ENCODE assay signal across 20 cellular contexts in genomic region chr2:215677466-215677865, GRCh38.
A peak's percentile ranks its signal among the peaks of the same experiment; 100 is the strongest.
DNase-seq lines count a peak whose midpoint lies in the region; ATAC-seq, FAIRE-seq and TF ChIP-seq lines count a peak whose summit lies in the region.
"Had no signal": no experiment of that assay in that cellular context is flagged by ENCODE, and none has a peak within 500 bp of the region (broad histone marks: within the 10 kb centered on the region; RNA-seq: fewer than 3 reads in every experiment).

No MANE protein-coding gene starts in this region.

- H3K27me3 ChIP-seq in IMR-90 (ENCODE audit: control insufficient read depth, insufficient read depth, low read length): no peaks in the 10 kb centered on the region
- H3K27me3 ChIP-seq in astrocyte (ENCODE audit: insufficient read depth, low read length): no peaks in the 10 kb centered on the region

- intact Hi-C loops in IMR-90 (cut with micrococcal nuclease): no loop called here

- no peak overlapping the region for H4K91ac ChIP-seq in IMR-90 (ENCODE audit: insufficient read depth, low read depth, low read length)

- in situ Hi-C loops in IMR-90 (cut with MboI; ENCODE audit: low sequenced_read_pairs): no loop called here
- in situ Hi-C loops in G401 (cut with HindIII; ENCODE audit: low sequenced_read_pairs): no loop called here

- H3K9me3 Mint-ChIP-seq in astrocyte (ENCODE audit: unreplicated experiment) (no peaks in the 10 kb centered on the region), osteocyte (ENCODE audit: unreplicated experiment) (peaks cover 13% of the 10 kb centered on the region)
- peaks cover 0 to 4% of the 10 kb centered on the region in 2 donors for H3K9me3 Mint-ChIP-seq in stimulated activated naive B cell treated with anti-CD40 and anti-IgM and Interleukin-4, amounts not matched to agents 10 μg/mL and 1 μg/mL and 100 μg/mL, for 72 hours
- H3K9me3 Mint-ChIP-seq: H9; T-helper 1 cell treated with Interleukin-12 subunit alpha and Interleukin-12 subunit beta and Interleukin-4 antibody, amounts not matched to agents 30 μg/mL and 1 μg/mL, for 36 hours had no signal

- WGBS in IMR-90 (ENCODE audit: extremely low coverage in 2 of 2, insufficient read length in 1 of 2), 2 experiments: no CpG with 5 or more reads among the region's 2 CpGs

- H3K14ac ChIP-seq in IMR-90 (replicated peaks; ENCODE audit: low read depth, low read length): no peak overlapping the region

- no peak for FAIRE-seq in astrocyte (lab: Jason Lieb, UNC)
- FAIRE-seq: G401.6, GM12891, HepG2 had no signal

- no peak overlapping the region for H2BK5ac ChIP-seq in IMR-90 (ENCODE audit: low read depth, low read length, poor library complexity, severe bottlenecking)

- H3K27me3 Mint-ChIP-seq in astrocyte (ENCODE audit: low read depth, unreplicated experiment): no peaks in the 10 kb centered on the region
- H3K27me3 Mint-ChIP-seq in osteocyte (ENCODE audit: unreplicated experiment): no peaks in the 10 kb centered on the region
- H3K27me3 Mint-ChIP-seq in stimulated activated naive B cell treated with anti-CD40 and anti-IgM and Interleukin-4, amounts not matched to agents 10 μg/mL and 1 μg/mL and 100 μg/mL, for 72 hours: peaks cover 5 to 8% of the 10 kb centered on the region in 2 donors

- no peak overlapping the region for H2AK9ac ChIP-seq in IMR-90 (replicated peaks; ENCODE audit: low read depth, low read length, poor library complexity)

- H2AFZ ChIP-seq in IMR-90 (replicated peaks; ENCODE audit: low read length, poor library complexity): no peak overlapping the region
- H2AFZ ChIP-seq in astrocyte (ENCODE audit: low read depth, low read length): no peak overlapping the region

- no peak overlapping the region for H3K9ac ChIP-seq in IMR-90 (ENCODE audit: low read depth, low read length)
- H3K9ac ChIP-seq in astrocyte (ENCODE audit: low read length): no peak overlapping the region
- H3K9ac ChIP-seq: SK-N-SH had no signal

- no peak for TF ChIP-seq RAD21 in IMR-90 (IDR thresholded peaks at IDR 0.05; ENCODE audit: low read length)

- no TSS peak for BruUV-seq in IMR-90 (replicated peaks; lab: Mats Ljungman, UMichigan)

- no peak overlapping the region for H3K27ac ChIP-seq in IMR-90 (ENCODE audit: insufficient read depth, low read length)
- H3K27ac ChIP-seq in astrocyte (ENCODE audit: low read depth, low read length): no peak overlapping the region
- H3K27ac ChIP-seq: C4-2B had no signal

- H4K5ac ChIP-seq in IMR-90 (ENCODE audit: low read depth, low read length): peak overlapping the region; percentile 35; the same call in 1 of the 2 replicates

- no peak for TF ChIP-seq CTCF in IMR-90 (conservative IDR thresholded peaks at IDR 0.05; ENCODE audit: low read depth, low read length)
- no peak for TF ChIP-seq CTCF in astrocyte (IDR thresholded peaks at IDR 0.05; ENCODE audit: insufficient read depth, low read depth, low read length)
- no peak for TF ChIP-seq CTCF in osteocyte (IDR thresholded peaks at IDR 0.05)

- peak overlapping the region; percentile 79; the same call in 1 of the 3 replicates for H2BK15ac ChIP-seq in IMR-90 (ENCODE audit: low read depth, low read length)

- no peaks in the 10 kb centered on the region for H3K9me3 ChIP-seq in IMR-90 (ENCODE audit: control insufficient read depth, insufficient read depth, low read length)
- no peaks in the 10 kb centered on the region for H3K9me3 ChIP-seq in astrocyte (ENCODE audit: insufficient read depth, low read depth, low read length)

- dilution Hi-C loops in IMR-90 (cut with HindIII; ENCODE audit: low sequenced_read_pairs, unreplicated experiment): no loop called here

- peak overlapping the region; percentile 65; the same call in 1 of the 2 replicates for H3K18ac ChIP-seq in IMR-90 (ENCODE audit: low read depth, low read length)

- no peak overlapping the region for H2AK5ac ChIP-seq in IMR-90 (ENCODE audit: low read depth, low read length)

- CTCF ChIA-PET in IMR-90 (lab: Yijun Ruan, JAX): interaction anchor here (0.9 kb wide), 1 partner anchor 124 kb away, joined by 3 read pairs; no protein-coding TSS in a partner anchor

- H3K36me3 Mint-ChIP-seq in astrocyte (ENCODE audit: low read depth, unreplicated experiment) (no peaks in the 10 kb centered on the region), osteocyte (ENCODE audit: unreplicated experiment) (peaks cover 7% of the 10 kb centered on the region)
- no peaks in the 10 kb centered on the region for H3K36me3 Mint-ChIP-seq in stimulated activated naive B cell treated with anti-CD40 and anti-IgM and Interleukin-4, amounts not matched to agents 10 μg/mL and 1 μg/mL and 100 μg/mL, for 72 hours

- H3K4me2 ChIP-seq in IMR-90 (ENCODE audit: low read depth, low read length) (no peak overlapping the region), astrocyte (ENCODE audit: low read length) (no peak overlapping the region)
- H3K4me2 ChIP-seq: SK-N-SH had no signal

- H3K4me1 Mint-ChIP-seq in astrocyte (ENCODE audit: low read depth, unreplicated experiment) (peaks cover 29% of the 10 kb centered on the region), osteocyte (ENCODE audit: unreplicated experiment) (peaks cover 36% of the 10 kb centered on the region)
- peaks cover 0 to 1% of the 10 kb centered on the region in 2 donors for H3K4me1 Mint-ChIP-seq in stimulated activated naive B cell treated with anti-CD40 and anti-IgM and Interleukin-4, amounts not matched to agents 10 μg/mL and 1 μg/mL and 100 μg/mL, for 72 hours

- H3K36me3 ChIP-seq in IMR-90 (ENCODE audit: control insufficient read depth, insufficient read depth, low read length): no peaks in the 10 kb centered on the region
- no peaks in the 10 kb centered on the region for H3K36me3 ChIP-seq in astrocyte (ENCODE audit: insufficient read depth, low read length)

- H3K4me1 ChIP-seq in IMR-90 (ENCODE audit: control insufficient read depth, insufficient read depth, low read length) (peaks cover 8% of the 10 kb centered on the region), astrocyte (ENCODE audit: insufficient read depth, low read length) (peaks cover 14% of the 10 kb centered on the region)

- POLR2A ChIA-PET in IMR-90 (lab: Charles Lee; ENCODE audit: unreplicated experiment): no interaction called here

- TF ChIP-seq POLR2A in IMR-90 (IDR thresholded peaks at IDR 0.05; ENCODE audit: low read depth, low read length): no peak

- H3K56ac ChIP-seq in IMR-90 (ENCODE audit: extremely low read depth, insufficient read depth, low read length): no peak overlapping the region

- ATAC-seq in IMR-90 (ENCODE audit: low read depth): no peak
- no peak for ATAC-seq in stimulated activated naive B cell treated with anti-CD40 and anti-IgM and Interleukin-4, amounts not matched to agents 10 μg/mL and 1 μg/mL and 100 μg/mL, for 72 hours (replicated peaks)
- ATAC-seq: HepG2 had no signal

- no peak overlapping the region for H3K4me3 ChIP-seq in IMR-90 (ENCODE audit: insufficient read depth, low read depth, low read length)
- no peak overlapping the region for H3K4me3 ChIP-seq in astrocyte (ENCODE audit: insufficient read depth, low read depth, low read length)

- no peaks in the 10 kb centered on the region for H3K79me1 ChIP-seq in IMR-90 (ENCODE audit: low read depth in 1 of 2, low read length in 2 of 2)

- no peak overlapping the region for H3K4ac ChIP-seq in IMR-90 (ENCODE audit: low read depth, low read length)

- H3K23ac ChIP-seq in IMR-90 (ENCODE audit: low read depth, low read length): no peak overlapping the region

- no peaks in the 10 kb centered on the region for H4K20me1 ChIP-seq in IMR-90 (ENCODE audit: insufficient read depth, low read length)
- H4K20me1 ChIP-seq in astrocyte (ENCODE audit: insufficient read depth, low read length): no peaks in the 10 kb centered on the region

- H2BK20ac ChIP-seq in IMR-90 (ENCODE audit: low read depth, low read length): no peak overlapping the region

- H3K27ac Mint-ChIP-seq in astrocyte (ENCODE audit: unreplicated experiment) (no peak overlapping the region), osteocyte (ENCODE audit: unreplicated experiment) (peak overlapping the region; percentile 38)
- no peak overlapping the region for H3K27ac Mint-ChIP-seq in stimulated activated naive B cell treated with anti-CD40 and anti-IgM and Interleukin-4, amounts not matched to agents 10 μg/mL and 1 μg/mL and 100 μg/mL, for 72 hours
- H3K27ac Mint-ChIP-seq: H9; T-helper 1 cell treated with Interleukin-12 subunit alpha and Interleukin-12 subunit beta and Interleukin-4 antibody, amounts not matched to agents 30 μg/mL and 1 μg/mL, for 36 hours had no signal

- no peak for DNase-seq in IMR-90
- DNase-seq in NOMO-1 (lab: John Stamatoyannopoulos, UW; ENCODE audit: unreplicated experiment in 2 of 2): peak; percentile 74 to 82
- DNase-seq in astrocyte (ENCODE audit: low read depth): peak; percentile 74
- no peak for DNase-seq in osteocyte (ENCODE audit: extremely low spot score, unreplicated experiment)
- DNase-seq in DMS114 treated with DMSO at 0.1 percent for 48 hours (lab: John Stamatoyannopoulos, UW; ENCODE audit: unreplicated experiment): no peak
- no peak for DNase-seq in G401 (ENCODE audit: low spot score)
- no peak for DNase-seq in stimulated activated naive B cell treated with anti-CD40 and anti-IgM and Interleukin-4, amounts not matched to agents 10 μg/mL and 1 μg/mL and 100 μg/mL, for 72 hours
- DNase-seq: Calu3, DMS79, H9, NCI-H1092, NCI-H1694, NCI-H446 treated with DMSO at 0.1 percent for 48 hours, NCI-H774, SK-N-SH had no signal

- H2BK120ac ChIP-seq in IMR-90 (ENCODE audit: low read depth, low read length): peak overlapping the region; percentile 57; the same call in 1 of the 2 replicates

- H3K4me3 Mint-ChIP-seq in astrocyte (ENCODE audit: unreplicated experiment) (no peak overlapping the region), osteocyte (ENCODE audit: unreplicated experiment) (no peak overlapping the region)
- H3K4me3 Mint-ChIP-seq in stimulated activated naive B cell treated with anti-CD40 and anti-IgM and Interleukin-4, amounts not matched to agents 10 μg/mL and 1 μg/mL and 100 μg/mL, for 72 hours: no peak overlapping the region
- H3K4me3 Mint-ChIP-seq: H9; T-helper 1 cell treated with Interleukin-12 subunit alpha and Interleukin-12 subunit beta and Interleukin-4 antibody, amounts not matched to agents 30 μg/mL and 1 μg/mL, for 36 hours had no signal

- no peak overlapping the region for H4K8ac ChIP-seq in IMR-90 (ENCODE audit: low read depth in 2 of 2, low read length in 2 of 2)

- H3K9me1 ChIP-seq in IMR-90 (ENCODE audit: insufficient read depth, low read length): no peaks in the 10 kb centered on the region; the same call in 1 of the 2 replicates

- no peaks in the 10 kb centered on the region for H3K79me2 ChIP-seq in astrocyte (ENCODE audit: insufficient read depth, low read length)

TF ChIP-seq in IMR-90, 13 proteins besides CTCF, POLR2A, EP300 and RAD21 (continues in another document):
- no peak for TF ChIP-seq NFE2L2 (IDR thresholded peaks at IDR 0.05; ENCODE audit: low read depth, low read length)
- TF ChIP-seq BHLHE40 (IDR thresholded peaks at IDR 0.05; ENCODE audit: low read depth, low read length): no peak
- TF ChIP-seq MAZ (IDR thresholded peaks at IDR 0.05; ENCODE audit: borderline replicate concordance, low read depth, low read length): no peak
- no peak for TF ChIP-seq CHD1 (IDR thresholded peaks at IDR 0.05; ENCODE audit: low read depth, low read length)
- TF ChIP-seq SMC3 (IDR thresholded peaks at IDR 0.05; ENCODE audit: low read depth, low read length): no peak
- TF ChIP-seq FOS (IDR thresholded peaks at IDR 0.05; ENCODE audit: low read depth, low read length): no peak

Comparison
In these comparisons a context has a peak if more than half of its experiments do, and no peak if none do; other contexts are left out.
1. DNase-seq: peak in NOMO-1 (2 of 2) and astrocyte (single experiment); none in IMR-90 (single experiment), osteocyte (single experiment), DMS114 treated with DMSO at 0.1 percent for 48 hours (single experiment), G401 (single experiment) and stimulated activated naive B cell treated with anti-CD40 and anti-IgM and Interleukin-4, amounts not matched to agents 10 μg/mL and 1 μg/mL and 100 μg/mL, for 72 hours (single experiment).